8 cellular contexts compared by ENCODE assay signal in genomic region chr7:22725585-22725984, GRCh38. TPM values are rescaled to one million over a fixed set of nuclear protein-coding genes. Genes with fewer than 3 reads are reported as not detected.
DNase-seq lines count a peak whose midpoint lies in the region; ATAC-seq, FAIRE-seq and TF ChIP-seq lines count a peak whose summit lies in the region.

No MANE protein-coding gene starts in this region.

- H2AFZ ChIP-seq in HepG2 (ENCODE audit: low read length), result no peak overlapping the region

- no peaks in the 10 kb centered on the region for H3K9me2 ChIP-seq in DOHH2 (replicated peaks; ENCODE audit: control insufficient read depth, low read length)

- H3K9me3 ChIP-seq in DOHH2 (ENCODE audit: control insufficient read depth, insufficient read depth, low read length), result no peaks in the 10 kb centered on the region
- H3K9me3 ChIP-seq in HepG2 (ENCODE audit: low read length), result no peaks in the 10 kb centered on the region
- no peaks in the 10 kb centered on the region for H3K9me3 ChIP-seq in suprapubic skin

- no peaks in the 10 kb centered on the region for H3K36me3 ChIP-seq in DOHH2 (ENCODE audit: control insufficient read depth, low read length)
- H3K36me3 ChIP-seq in HepG2 (replicated peaks in 1 of 2; ENCODE audit: control insufficient read depth in 1 of 2, insufficient read depth in 2 of 2, low read length in 2 of 2), result no peaks in the 10 kb centered on the region
- H3K36me3 ChIP-seq in suprapubic skin, result no peaks in the 10 kb centered on the region

- H3K27me3 ChIP-seq in DOHH2 (ENCODE audit: control insufficient read depth, low read length) (peaks cover 88% of the 10 kb centered on the region), HepG2 (ENCODE audit: control insufficient read depth in 1 of 2, insufficient read depth in 2 of 2, low read length in 2 of 2) (peaks cover 0 to 28% of the 10 kb centered on the region in 2 experiments; a peak in 4 of 5 replicates), suprapubic skin (no peaks in the 10 kb centered on the region)

- no peak for TF ChIP-seq EP300 in HepG2 (IDR thresholded peaks at IDR 0.05; ENCODE audit: low read depth in 2 of 2, low read length in 2 of 2)
- no peak for TF ChIP-seq EP300 in HepG2 (CRISPR knock-in tag; IDR thresholded peaks at IDR 0.05; ENCODE audit: borderline replicate concordance)
- no peak for TF ChIP-seq EP300 in suprapubic skin (IDR thresholded peaks at IDR 0.05)

- ATAC-seq in HG03439 (IDR thresholded peaks at IDR 0.05; ENCODE audit: unreplicated experiment), result peak; percentile 38
- ATAC-seq in HepG2, result peak; percentile 69

- H3K4me2 ChIP-seq in DOHH2 (ENCODE audit: low read length), result 0 out of 2 replicates have a peak overlapping the region, but pooled peaks have one; percentile 6
- peak overlapping the region; percentile 54 for H3K4me2 ChIP-seq in HepG2 (ENCODE audit: low read depth, low read length)

- peak; percentile 91 for FAIRE-seq in HepG2 (lab: Jason Lieb, UNC)

- TF ChIP-seq POLR2A in HepG2 (IDR thresholded peaks at IDR 0.05; ENCODE audit: insufficient read depth in 1 of 2, low read depth in 2 of 2, low read length in 2 of 2), result no peak
- TF ChIP-seq POLR2A in suprapubic skin (IDR thresholded peaks at IDR 0.05), result no peak

- TF ChIP-seq CTCF in DOHH2 (IDR thresholded peaks at IDR 0.05; ENCODE audit: low read depth, low read length, poor library complexity, severe bottlenecking), result no peak
- peak; percentile 74 for TF ChIP-seq CTCF in HepG2 (CRISPR knock-in tag; IDR thresholded peaks at IDR 0.05)
- no peak for TF ChIP-seq CTCF in suprapubic skin (IDR thresholded peaks at IDR 0.05)

- intact Hi-C loops in HepG2 (cut with micrococcal nuclease; ENCODE audit: unreplicated experiment), result loop anchor here (1.0 to 5.0 kb wide), 4 partner anchors 57 to 330 kb away; no protein-coding TSS in a partner anchor

- no peak overlapping the region for H3K9ac ChIP-seq in HepG2 (ENCODE audit: insufficient read depth, low read depth, low read length)

- no peaks in the 10 kb centered on the region for H3F3A ChIP-seq in DOHH2 (ENCODE audit: control insufficient read depth, insufficient read depth)

- WGBS in HepG2 (ENCODE audit: low lambda C conversion rate), result 2% methylated on average over 9 of the region's 9 CpGs
- WGBS in suprapubic skin, result 63% methylated on average over 9 of the region's 9 CpGs

- H3K79me2 ChIP-seq in DOHH2 (ENCODE audit: control insufficient read depth, low read length) (no peaks in the 10 kb centered on the region), HepG2 (ENCODE audit: insufficient read depth, low read length) (no peaks in the 10 kb centered on the region)

- H3K4me1 ChIP-seq in DOHH2 (ENCODE audit: control insufficient read depth, low read length) (peaks cover 10% of the 10 kb centered on the region), HepG2 (ENCODE audit: insufficient read depth, low read length) (peaks cover 21% of the 10 kb centered on the region), suprapubic skin (peaks cover 43% of the 10 kb centered on the region)

- POLR2A ChIA-PET in HepG2 (lab: Yijun Ruan, JAX), result no interaction called here

- no TSS peak for BruUV-seq in HepG2 (replicated peaks; lab: Mats Ljungman, UMichigan)

- H3K27ac ChIP-seq in DOHH2 (ENCODE audit: low read depth, low read length) (no peak overlapping the region), HepG2 (ENCODE audit: extremely low read length, insufficient read depth, low read length) (no peak overlapping the region), suprapubic skin (no peak overlapping the region)

- no peak for TF ChIP-seq RAD21 in HepG2 (CRISPR knock-in tag; IDR thresholded peaks at IDR 0.05)

- H3K4me3 ChIP-seq in DOHH2 (ENCODE audit: low read length), result no peak overlapping the region
- no peak overlapping the region for H3K4me3 ChIP-seq in HepG2 (replicated peaks in 1 of 3; ENCODE audit: insufficient read depth in 1 of 3, low read depth in 2 of 3, low read length in 3 of 3)
- H3K4me3 ChIP-seq in suprapubic skin, result no peak overlapping the region

- CTCF ChIA-PET in HepG2 (lab: Yijun Ruan, JAX; ENCODE audit: low intra/inter-chr PET ratio, low total read pairs), result interaction anchor here (1.0 to 4.8 kb wide), 4 partner anchors 57 to 329 kb away, joined by 3 to 32 read pairs (median 7); no protein-coding TSS in a partner anchor

- DNase-seq in SW480 (ENCODE audit: low spot score) (peak; percentile 31), HepG2 (ENCODE audit: low spot score) (peak; percentile 47), suprapubic skin (ENCODE audit: low spot score in 2 of 2) (no peak), COLO668 (lab: John Stamatoyannopoulos, UW; ENCODE audit: unreplicated experiment) (no peak), HK-2 (ENCODE audit: unreplicated experiment) (no peak)
- DNase-seq in activated CD4-positive, CD25-positive, alpha-beta regulatory T cell treated with anti-CD3 and anti-CD28 coated beads, Interleukin-2, amount 50 U/mL, for 72 hours, result no peak

- in situ Hi-C loops in HepG2 (cut with HindIII; ENCODE audit: extremely low pct_ligation_motif_present, low pct_unique_long_range_greater_than_20kb), result loop anchor here (5.0 kb wide), 2 partner anchors 163 to 332 kb away; no protein-coding TSS in a partner anchor

- no peaks in the 10 kb centered on the region for H4K20me1 ChIP-seq in DOHH2 (ENCODE audit: control insufficient read depth, insufficient read depth, low read depth, low read length)
- H4K20me1 ChIP-seq in HepG2 (ENCODE audit: insufficient read depth, low read length), result no peaks in the 10 kb centered on the region

TF ChIP-seq in HepG2, 621 proteins besides CTCF, POLR2A, EP300 and RAD21:
- no peak for TF ChIP-seq MAZ (IDR thresholded peaks at IDR 0.05; ENCODE audit: borderline replicate concordance, low read depth, low read length)
- no peak for TF ChIP-seq MAZ (CRISPR knock-in tag; IDR thresholded peaks at IDR 0.05; ENCODE audit: low read depth)
- TF ChIP-seq KDM5A (IDR thresholded peaks at IDR 0.05; ENCODE audit: borderline replicate concordance, low read length), result no peak
- TF ChIP-seq WIZ (CRISPR knock-in tag; IDR thresholded peaks at IDR 0.05), result no peak
- TF ChIP-seq NCOA2 (CRISPR knock-in tag; IDR thresholded peaks at IDR 0.05), result no peak
- TF ChIP-seq NKX3-1 (CRISPR knock-in tag; IDR thresholded peaks at IDR 0.05), result no peak
- no peak for TF ChIP-seq FOXP1 (IDR thresholded peaks at IDR 0.05)
- TF ChIP-seq FOXP1 (CRISPR knock-in tag; IDR thresholded peaks at IDR 0.05), result peak; percentile 45; the same call in 1 of the 2 replicates
- 0 out of 2 replicates have a peak, but pooled peaks have one; percentile 9 for TF ChIP-seq SMC3 (IDR thresholded peaks at IDR 0.05; ENCODE audit: low read length)
- no peak for TF ChIP-seq DRAP1 (CRISPR knock-in tag; IDR thresholded peaks at IDR 0.05)
- peak; percentile 79 for TF ChIP-seq ONECUT2 (CRISPR knock-in tag; IDR thresholded peaks at IDR 0.05)
- TF ChIP-seq STAG1 (CRISPR knock-in tag; IDR thresholded peaks at IDR 0.05), result peak; percentile 70
TF ChIP-seq in HepG2: peak in this region for 4.

RNA-seq across cellular contexts. Expression of gene IL6, which starts 1.4 kb away (rescaled TPM):
- total RNA-seq in HepG2 (2016; rRNA removed; fragmentation: Illumina TruSeq; extraction: Trizol) (not detected in 2 replicates), suprapubic skin (10 to 100 TPM in 1 of 4 donors, 1 to 10 TPM in 1, under 1 TPM in 1, not detected in 1; 0.80 to 36.0 (median 6.4) TPM)
- not detected in 2 replicates for total RNA-seq in HepG2 (2016; cell fraction: cytosol; rRNA removed; fragmentation: Illumina TruSeq; extraction: Trizol; ENCODE audit: low read depth)
- total RNA-seq in HepG2 (2016; cell fraction: insoluble cytoplasmic fraction; rRNA removed; fragmentation: Illumina TruSeq; extraction: Trizol), result not detected in 2 replicates
- not detected in 2 replicates for total RNA-seq in HepG2 (2016; cell fraction: membrane; rRNA removed; fragmentation: Illumina TruSeq; extraction: Trizol)
- total RNA-seq in HepG2 (2016; cell fraction: nucleus; rRNA removed; fragmentation: Illumina TruSeq; extraction: Trizol), result not detected in 2 replicates
- not detected in 2 replicates for polyA plus RNA-seq in HepG2 (2011; rRNA removed)
- polyA plus RNA-seq in HepG2 (2011; cell fraction: cytosol; rRNA removed), result not detected in 2 replicates
- polyA plus RNA-seq in HepG2 (2011; cell fraction: nucleus; rRNA removed), result not detected in 2 replicates
- polyA plus RNA-seq in HepG2 (2012), result not detected in 2 replicates
- not detected in 2 replicates for polyA plus RNA-seq in HepG2 (2016; cell fraction: cytosol; fragmentation: Illumina TruSeq; extraction: Trizol; ENCODE audit: low read depth)
- polyA plus RNA-seq in HepG2 (2016; cell fraction: insoluble cytoplasmic fraction; fragmentation: Illumina TruSeq; extraction: Trizol; ENCODE audit: low read depth), result not detected in 2 replicates
- not detected in 2 replicates for polyA plus RNA-seq in HepG2 (2016; cell fraction: membrane; fragmentation: Illumina TruSeq; extraction: Trizol; ENCODE audit: low read depth)
- polyA plus RNA-seq in HepG2 (2016; cell fraction: nucleus; fragmentation: Illumina TruSeq; extraction: Trizol; ENCODE audit: insufficient read depth, low read depth), result not detected in 2 replicates
- 3.8 TPM in 1 of 2 replicates, not detected in the other for polyA minus RNA-seq in HepG2 (2011; rRNA and poly(A)+ RNA removed; ENCODE audit: low replicate concordance)
- polyA minus RNA-seq in HepG2 (2011; cell fraction: cytosol; rRNA and poly(A)+ RNA removed), result not detected in 2 replicates
- not detected in 2 replicates for polyA minus RNA-seq in HepG2 (2011; cell fraction: nucleus; rRNA and poly(A)+ RNA removed)

Comparison
In these comparisons a context has a peak if more than half of its experiments do, and no peak if none do; other contexts are left out.
1. DNase-seq: peak in SW480 (single experiment) and HepG2 (single experiment); none in activated CD4-positive, CD25-positive, alpha-beta regulatory T cell treated with anti-CD3 and anti-CD28 coated beads, Interleukin-2, amount 50 U/mL, for 72 hours (single experiment), suprapubic skin (0 of 2), COLO668 (single experiment) and HK-2 (single experiment).